1 cellular context compared by ENCODE assay signal in the genomic region with DNA sequence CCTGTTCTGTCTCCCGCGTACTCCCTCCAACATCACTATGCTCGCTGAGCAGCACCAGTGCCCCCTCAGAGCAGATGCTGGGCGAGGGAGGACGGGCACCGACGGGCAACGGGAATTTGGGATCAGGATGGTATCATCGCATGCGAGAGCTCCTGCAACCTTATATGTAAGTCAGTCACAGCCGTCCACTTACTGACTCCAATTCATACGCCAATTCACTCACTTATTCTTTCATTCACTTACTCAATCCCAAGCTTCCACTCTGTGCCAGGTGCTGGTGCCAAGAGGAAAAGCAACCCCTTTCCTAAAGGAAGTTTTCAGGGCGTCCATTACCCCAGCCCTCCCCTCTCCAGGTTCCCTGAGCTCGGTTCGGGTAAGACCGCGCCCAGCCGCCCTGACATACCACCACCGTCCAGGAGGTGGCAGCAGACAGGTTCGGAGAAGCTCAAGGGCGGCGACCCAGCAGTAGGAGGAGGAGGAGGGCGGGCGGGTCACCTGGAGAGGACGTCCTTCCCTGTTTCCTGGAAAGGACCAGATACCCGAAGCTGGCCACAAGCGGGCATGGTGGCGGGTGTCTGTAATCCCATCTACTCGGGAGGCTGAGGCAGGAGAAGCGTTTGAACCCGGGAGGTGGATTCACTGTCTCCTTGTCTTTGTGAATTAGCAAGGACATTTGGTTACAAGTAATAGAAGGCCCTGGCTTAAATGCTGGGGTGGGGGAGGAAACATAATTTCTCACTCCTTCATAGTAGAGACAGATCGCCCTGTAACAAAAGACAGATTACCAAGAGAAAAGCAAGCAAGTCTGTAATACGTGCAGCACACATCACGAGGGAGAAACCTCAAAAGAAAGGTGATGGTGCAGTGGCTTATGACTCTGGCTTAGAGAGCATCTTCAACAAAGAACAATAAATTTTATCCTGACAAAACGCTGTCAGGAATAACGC.
A peak's percentile ranks its signal among the peaks of the same experiment; 100 is the strongest.
TF ChIP-seq lines count a peak whose summit lies in the region.

No MANE protein-coding gene starts in this region.

TF ChIP-seq in K562, 482 proteins besides CTCF, POLR2A, EP300 and RAD21 (continued from another document and continues in another):
- TF ChIP-seq, protein P1, sequence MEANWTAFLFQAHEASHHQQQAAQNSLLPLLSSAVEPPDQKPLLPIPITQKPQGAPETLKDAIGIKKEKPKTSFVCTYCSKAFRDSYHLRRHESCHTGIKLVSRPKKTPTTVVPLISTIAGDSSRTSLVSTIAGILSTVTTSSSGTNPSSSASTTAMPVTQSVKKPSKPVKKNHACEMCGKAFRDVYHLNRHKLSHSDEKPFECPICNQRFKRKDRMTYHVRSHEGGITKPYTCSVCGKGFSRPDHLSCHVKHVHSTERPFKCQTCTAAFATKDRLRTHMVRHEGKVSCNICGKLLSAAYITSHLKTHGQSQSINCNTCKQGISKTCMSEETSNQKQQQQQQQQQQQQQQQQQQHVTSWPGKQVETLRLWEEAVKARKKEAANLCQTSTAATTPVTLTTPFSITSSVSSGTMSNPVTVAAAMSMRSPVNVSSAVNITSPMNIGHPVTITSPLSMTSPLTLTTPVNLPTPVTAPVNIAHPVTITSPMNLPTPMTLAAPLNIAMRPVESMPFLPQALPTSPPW (CRISPR knock-in tag; IDR thresholded peaks at IDR 0.05) = peak; percentile 32
- TF ChIP-seq RCOR1 (IDR thresholded peaks at IDR 0.05; ENCODE audit: borderline replicate concordance in 1 of 2, low read depth in 2 of 2, low read length in 2 of 2) = peak in 1 of 2 experiments; percentile 29; a peak in 1 of 4 replicates
- no peak for TF ChIP-seq HNRNPH1 (optimal IDR thresholded peaks at IDR 0.05; ENCODE audit: low read depth, low read length)
- no peak for TF ChIP-seq ZKSCAN1 (IDR thresholded peaks at IDR 0.05; ENCODE audit: low read depth, low read length)
- TF ChIP-seq SIRT6 (IDR thresholded peaks at IDR 0.05; ENCODE audit: low read depth, low read length) = no peak
- TF ChIP-seq ZNF41 (CRISPR knock-in tag; conservative IDR thresholded peaks at IDR 0.05) = no peak
- no peak for TF ChIP-seq CCAR2 (IDR thresholded peaks at IDR 0.05; ENCODE audit: low read depth, low read length)
- TF ChIP-seq, protein P2, sequence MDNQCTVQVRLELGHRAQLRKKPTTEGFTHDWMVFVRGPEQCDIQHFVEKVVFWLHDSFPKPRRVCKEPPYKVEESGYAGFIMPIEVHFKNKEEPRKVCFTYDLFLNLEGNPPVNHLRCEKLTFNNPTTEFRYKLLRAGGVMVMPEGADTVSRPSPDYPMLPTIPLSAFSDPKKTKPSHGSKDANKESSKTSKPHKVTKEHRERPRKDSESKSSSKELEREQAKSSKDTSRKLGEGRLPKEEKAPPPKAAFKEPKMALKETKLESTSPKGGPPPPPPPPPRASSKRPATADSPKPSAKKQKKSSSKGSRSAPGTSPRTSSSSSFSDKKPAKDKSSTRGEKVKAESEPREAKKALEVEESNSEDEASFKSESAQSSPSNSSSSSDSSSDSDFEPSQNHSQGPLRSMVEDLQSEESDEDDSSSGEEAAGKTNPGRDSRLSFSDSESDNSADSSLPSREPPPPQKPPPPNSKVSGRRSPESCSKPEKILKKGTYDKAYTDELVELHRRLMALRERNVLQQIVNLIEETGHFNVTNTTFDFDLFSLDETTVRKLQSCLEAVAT (IDR thresholded peaks at IDR 0.05) = no peak
- no peak for TF ChIP-seq SIN3A (IDR thresholded peaks at IDR 0.05; ENCODE audit: borderline replicate concordance in 2 of 2, control insufficient read depth in 1 of 2, low read depth in 2 of 2, low read length in 2 of 2)
- TF ChIP-seq CEBPB (tag; IDR thresholded peaks at IDR 0.05) = no peak
- TF ChIP-seq SMARCB1 (IDR thresholded peaks at IDR 0.05; ENCODE audit: insufficient read length, low read depth) = no peak
- TF ChIP-seq EWSR1 (IDR thresholded peaks at IDR 0.05; ENCODE audit: borderline replicate concordance, low read depth, partially characterized antibody) = no peak
- TF ChIP-seq FIP1L1 (IDR thresholded peaks at IDR 0.05; ENCODE audit: low read depth, low read length, poor library complexity, severe bottlenecking) = no peak
- TF ChIP-seq, protein P3, sequence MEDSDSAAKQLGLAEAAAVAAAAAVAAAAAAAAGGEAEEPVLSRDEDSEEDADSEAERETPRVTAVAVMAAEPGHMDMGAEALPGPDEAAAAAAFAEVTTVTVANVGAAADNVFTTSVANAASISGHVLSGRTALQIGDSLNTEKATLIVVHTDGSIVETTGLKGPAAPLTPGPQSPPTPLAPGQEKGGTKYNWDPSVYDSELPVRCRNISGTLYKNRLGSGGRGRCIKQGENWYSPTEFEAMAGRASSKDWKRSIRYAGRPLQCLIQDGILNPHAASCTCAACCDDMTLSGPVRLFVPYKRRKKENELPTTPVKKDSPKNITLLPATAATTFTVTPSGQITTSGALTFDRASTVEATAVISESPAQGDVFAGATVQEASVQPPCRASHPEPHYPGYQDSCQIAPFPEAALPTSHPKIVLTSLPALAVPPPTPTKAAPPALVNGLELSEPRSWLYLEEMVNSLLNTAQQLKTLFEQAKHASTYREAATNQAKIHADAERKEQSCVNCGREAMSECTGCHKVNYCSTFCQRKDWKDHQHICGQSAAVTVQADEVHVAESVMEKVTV (CRISPR knock-in tag; IDR thresholded peaks at IDR 0.05) = no peak
- TF ChIP-seq TARDBP (IDR thresholded peaks at IDR 0.05) = no peak
- TF ChIP-seq ETS2 (tag; IDR thresholded peaks at IDR 0.05; ENCODE audit: borderline replicate concordance, poor library complexity, severe bottlenecking) = no peak
- TF ChIP-seq ZFP36 (IDR thresholded peaks at IDR 0.05; ENCODE audit: low read depth, low read length, partially characterized antibody) = no peak
- no peak for TF ChIP-seq ZNF707 (CRISPR knock-in tag; conservative IDR thresholded peaks at IDR 0.05)
- no peak for TF ChIP-seq KDM5B (IDR thresholded peaks at IDR 0.05; ENCODE audit: insufficient replicate concordance, low read depth, low read length)
- no peak for TF ChIP-seq ZNF586 (CRISPR knock-in tag; conservative IDR thresholded peaks at IDR 0.05)
- no peak for TF ChIP-seq TCF7L2 (IDR thresholded peaks at IDR 0.05; ENCODE audit: low read depth, low read length)
- TF ChIP-seq SAFB2 (IDR thresholded peaks at IDR 0.05; ENCODE audit: borderline replicate concordance, low read depth, low read length, severe bottlenecking) = no peak
- no peak for TF ChIP-seq SMAD1 (IDR thresholded peaks at IDR 0.05; ENCODE audit: low read depth, low read length, partially characterized antibody)
- no peak for TF ChIP-seq SP2 (IDR thresholded peaks at IDR 0.05; ENCODE audit: extremely low read depth, low read depth, low read length, poor library complexity, severe bottlenecking)
- TF ChIP-seq, protein P4, sequence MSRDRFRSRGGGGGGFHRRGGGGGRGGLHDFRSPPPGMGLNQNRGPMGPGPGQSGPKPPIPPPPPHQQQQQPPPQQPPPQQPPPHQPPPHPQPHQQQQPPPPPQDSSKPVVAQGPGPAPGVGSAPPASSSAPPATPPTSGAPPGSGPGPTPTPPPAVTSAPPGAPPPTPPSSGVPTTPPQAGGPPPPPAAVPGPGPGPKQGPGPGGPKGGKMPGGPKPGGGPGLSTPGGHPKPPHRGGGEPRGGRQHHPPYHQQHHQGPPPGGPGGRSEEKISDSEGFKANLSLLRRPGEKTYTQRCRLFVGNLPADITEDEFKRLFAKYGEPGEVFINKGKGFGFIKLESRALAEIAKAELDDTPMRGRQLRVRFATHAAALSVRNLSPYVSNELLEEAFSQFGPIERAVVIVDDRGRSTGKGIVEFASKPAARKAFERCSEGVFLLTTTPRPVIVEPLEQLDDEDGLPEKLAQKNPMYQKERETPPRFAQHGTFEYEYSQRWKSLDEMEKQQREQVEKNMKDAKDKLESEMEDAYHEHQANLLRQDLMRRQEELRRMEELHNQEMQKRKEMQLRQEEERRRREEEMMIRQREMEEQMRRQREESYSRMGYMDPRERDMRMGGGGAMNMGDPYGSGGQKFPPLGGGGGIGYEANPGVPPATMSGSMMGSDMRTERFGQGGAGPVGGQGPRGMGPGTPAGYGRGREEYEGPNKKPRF (IDR thresholded peaks at IDR 0.05; ENCODE audit: low read depth, low read length) = no peak
- TF ChIP-seq SRSF7 (optimal IDR thresholded peaks at IDR 0.05; ENCODE audit: low read depth, low read length) = no peak
- TF ChIP-seq ZNF77 (CRISPR knock-in tag; IDR thresholded peaks at IDR 0.05) = no peak
- TF ChIP-seq, protein P5, sequence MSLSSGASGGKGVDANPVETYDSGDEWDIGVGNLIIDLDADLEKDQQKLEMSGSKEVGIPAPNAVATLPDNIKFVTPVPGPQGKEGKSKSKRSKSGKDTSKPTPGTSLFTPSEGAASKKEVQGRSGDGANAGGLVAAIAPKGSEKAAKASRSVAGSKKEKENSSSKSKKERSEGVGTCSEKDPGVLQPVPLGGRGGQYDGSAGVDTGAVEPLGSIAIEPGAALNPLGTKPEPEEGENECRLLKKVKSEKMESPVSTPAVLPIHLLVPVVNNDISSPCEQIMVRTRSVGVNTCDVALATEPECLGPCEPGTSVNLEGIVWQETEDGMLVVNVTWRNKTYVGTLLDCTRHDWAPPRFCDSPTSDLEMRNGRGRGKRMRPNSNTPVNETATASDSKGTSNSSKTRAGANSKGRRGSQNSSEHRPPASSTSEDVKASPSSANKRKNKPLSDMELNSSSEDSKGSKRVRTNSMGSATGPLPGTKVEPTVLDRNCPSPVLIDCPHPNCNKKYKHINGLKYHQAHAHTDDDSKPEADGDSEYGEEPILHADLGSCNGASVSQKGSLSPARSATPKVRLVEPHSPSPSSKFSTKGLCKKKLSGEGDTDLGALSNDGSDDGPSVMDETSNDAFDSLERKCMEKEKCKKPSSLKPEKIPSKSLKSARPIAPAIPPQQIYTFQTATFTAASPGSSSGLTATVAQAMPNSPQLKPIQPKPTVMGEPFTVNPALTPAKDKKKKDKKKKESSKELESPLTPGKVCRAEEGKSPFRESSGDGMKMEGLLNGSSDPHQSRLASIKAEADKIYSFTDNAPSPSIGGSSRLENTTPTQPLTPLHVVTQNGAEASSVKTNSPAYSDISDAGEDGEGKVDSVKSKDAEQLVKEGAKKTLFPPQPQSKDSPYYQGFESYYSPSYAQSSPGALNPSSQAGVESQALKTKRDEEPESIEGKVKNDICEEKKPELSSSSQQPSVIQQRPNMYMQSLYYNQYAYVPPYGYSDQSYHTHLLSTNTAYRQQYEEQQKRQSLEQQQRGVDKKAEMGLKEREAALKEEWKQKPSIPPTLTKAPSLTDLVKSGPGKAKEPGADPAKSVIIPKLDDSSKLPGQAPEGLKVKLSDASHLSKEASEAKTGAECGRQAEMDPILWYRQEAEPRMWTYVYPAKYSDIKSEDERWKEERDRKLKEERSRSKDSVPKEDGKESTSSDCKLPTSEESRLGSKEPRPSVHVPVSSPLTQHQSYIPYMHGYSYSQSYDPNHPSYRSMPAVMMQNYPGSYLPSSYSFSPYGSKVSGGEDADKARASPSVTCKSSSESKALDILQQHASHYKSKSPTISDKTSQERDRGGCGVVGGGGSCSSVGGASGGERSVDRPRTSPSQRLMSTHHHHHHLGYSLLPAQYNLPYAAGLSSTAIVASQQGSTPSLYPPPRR (CRISPR knock-in tag; IDR thresholded peaks at IDR 0.05; ENCODE audit: borderline replicate concordance) = no peak
- no peak for TF ChIP-seq RBFOX2 (IDR thresholded peaks at IDR 0.05; ENCODE audit: low read depth, low read length)
- TF ChIP-seq MAFK (IDR thresholded peaks at IDR 0.05; ENCODE audit: low read length) = no peak
- TF ChIP-seq ZNF239 (CRISPR knock-in tag; IDR thresholded peaks at IDR 0.05) = no peak
- TF ChIP-seq NR3C1 (CRISPR knock-in tag; IDR thresholded peaks at IDR 0.05) = no peak
- no peak for TF ChIP-seq MYC (IDR thresholded peaks at IDR 0.05; ENCODE audit: low read depth, low read length)
- TF ChIP-seq MYC (CRISPR knock-in tag; IDR thresholded peaks at IDR 0.05; ENCODE audit: borderline replicate concordance, low read depth) = no peak
- TF ChIP-seq POLR3A (IDR thresholded peaks at IDR 0.05; ENCODE audit: borderline replicate concordance, extremely low read depth, insufficient read depth, insufficient read length) = no peak
- TF ChIP-seq SP1 (CRISPR knock-in tag; IDR thresholded peaks at IDR 0.05) = peak; percentile 29; the same call in 1 of the 2 replicates
- TF ChIP-seq NEUROD1 (IDR thresholded peaks at IDR 0.05; ENCODE audit: borderline replicate concordance, low read depth, low read length, partially characterized antibody) = no peak
- TF ChIP-seq FOXM1 (IDR thresholded peaks at IDR 0.05; ENCODE audit: low read depth) = no peak
- 0 out of 2 replicates have a peak, but pooled peaks have one; percentile 52 for TF ChIP-seq FOXM1 (CRISPR knock-in tag; IDR thresholded peaks at IDR 0.05; ENCODE audit: low read depth)
- TF ChIP-seq ZSCAN29 (IDR thresholded peaks at IDR 0.05) = no peak
- TF ChIP-seq ZNF23 (CRISPR knock-in tag; IDR thresholded peaks at IDR 0.05) = no peak
- no peak for TF ChIP-seq SAP30 (IDR thresholded peaks at IDR 0.05; ENCODE audit: borderline replicate concordance, insufficient read depth, low read depth, low read length, poor library complexity, severe bottlenecking)
- TF ChIP-seq SAFB (IDR thresholded peaks at IDR 0.05; ENCODE audit: borderline replicate concordance, low read depth, low read length) = no peak
- peak; percentile 92 for TF ChIP-seq FOSL1 (tag; conservative IDR thresholded peaks at IDR 0.05)
- TF ChIP-seq, protein P6, sequence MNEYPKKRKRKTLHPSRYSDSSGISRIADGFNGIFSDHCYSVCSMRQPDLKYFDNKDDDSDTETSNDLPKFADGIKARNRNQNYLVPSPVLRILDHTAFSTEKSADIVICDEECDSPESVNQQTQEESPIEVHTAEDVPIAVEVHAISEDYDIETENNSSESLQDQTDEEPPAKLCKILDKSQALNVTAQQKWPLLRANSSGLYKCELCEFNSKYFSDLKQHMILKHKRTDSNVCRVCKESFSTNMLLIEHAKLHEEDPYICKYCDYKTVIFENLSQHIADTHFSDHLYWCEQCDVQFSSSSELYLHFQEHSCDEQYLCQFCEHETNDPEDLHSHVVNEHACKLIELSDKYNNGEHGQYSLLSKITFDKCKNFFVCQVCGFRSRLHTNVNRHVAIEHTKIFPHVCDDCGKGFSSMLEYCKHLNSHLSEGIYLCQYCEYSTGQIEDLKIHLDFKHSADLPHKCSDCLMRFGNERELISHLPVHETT (CRISPR knock-in tag; conservative IDR thresholded peaks at IDR 0.05 in 1 of 2, IDR thresholded peaks at IDR 0.05 in 1 of 2) = no peak
- TF ChIP-seq NFRKB (IDR thresholded peaks at IDR 0.05; ENCODE audit: low read depth) = no peak
- TF ChIP-seq, protein P7, sequence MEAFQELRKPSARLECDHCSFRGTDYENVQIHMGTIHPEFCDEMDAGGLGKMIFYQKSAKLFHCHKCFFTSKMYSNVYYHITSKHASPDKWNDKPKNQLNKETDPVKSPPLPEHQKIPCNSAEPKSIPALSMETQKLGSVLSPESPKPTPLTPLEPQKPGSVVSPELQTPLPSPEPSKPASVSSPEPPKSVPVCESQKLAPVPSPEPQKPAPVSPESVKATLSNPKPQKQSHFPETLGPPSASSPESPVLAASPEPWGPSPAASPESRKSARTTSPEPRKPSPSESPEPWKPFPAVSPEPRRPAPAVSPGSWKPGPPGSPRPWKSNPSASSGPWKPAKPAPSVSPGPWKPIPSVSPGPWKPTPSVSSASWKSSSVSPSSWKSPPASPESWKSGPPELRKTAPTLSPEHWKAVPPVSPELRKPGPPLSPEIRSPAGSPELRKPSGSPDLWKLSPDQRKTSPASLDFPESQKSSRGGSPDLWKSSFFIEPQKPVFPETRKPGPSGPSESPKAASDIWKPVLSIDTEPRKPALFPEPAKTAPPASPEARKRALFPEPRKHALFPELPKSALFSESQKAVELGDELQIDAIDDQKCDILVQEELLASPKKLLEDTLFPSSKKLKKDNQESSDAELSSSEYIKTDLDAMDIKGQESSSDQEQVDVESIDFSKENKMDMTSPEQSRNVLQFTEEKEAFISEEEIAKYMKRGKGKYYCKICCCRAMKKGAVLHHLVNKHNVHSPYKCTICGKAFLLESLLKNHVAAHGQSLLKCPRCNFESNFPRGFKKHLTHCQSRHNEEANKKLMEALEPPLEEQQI (IDR thresholded peaks at IDR 0.05) = no peak
- no peak for TF ChIP-seq MEF2D (tag; conservative IDR thresholded peaks at IDR 0.05; ENCODE audit: low read depth)
